ENCODE assay signal across 1 cellular context in genomic region chr1:114034561-114035303, GRCh38.
TF ChIP-seq lines count a peak whose summit lies in the region.

No MANE protein-coding gene starts in this region.

TF ChIP-seq in SK-N-SH, 30 proteins besides CTCF, POLR2A, EP300 and RAD21 (continued from another document):
- TF ChIP-seq TAF1 (IDR thresholded peaks at IDR 0.05; ENCODE audit: borderline replicate concordance, low read depth, low read length) (no peak), RXRA (IDR thresholded peaks at IDR 0.05; ENCODE audit: borderline replicate concordance, low read depth) (no peak), GABPA (IDR thresholded peaks at IDR 0.05; ENCODE audit: low read depth) (no peak), ZBTB33 (IDR thresholded peaks at IDR 0.05; ENCODE audit: borderline replicate concordance, low read depth) (no peak), IRF3 (IDR thresholded peaks at IDR 0.05; ENCODE audit: low read depth, low read length) (no peak)
